In genomic region chr2:28515176-28515751, GRCh38 we compare ENCODE assay signal across 24 cellular contexts. TPM values are rescaled to one million over a fixed set of nuclear protein-coding genes. Genes with fewer than 3 reads are reported as not detected.
DNase-seq lines count a peak whose midpoint lies in the region; ATAC-seq and TF ChIP-seq lines count a peak whose summit lies in the region.
"Had no signal": no experiment of that assay in that cellular context is flagged by ENCODE, and none has a peak within 500 bp of the region (broad histone marks: within the 10 kb centered on the region; RNA-seq: fewer than 3 reads in every experiment).

No MANE protein-coding gene starts in this region.

- H2BK5ac ChIP-seq in neuronal stem cell (ENCODE audit: low read length) (no peak overlapping the region), trophoblast cell (ENCODE audit: low read depth, low read length, poor library complexity) (no peak overlapping the region)

- H4K12ac ChIP-seq in trophoblast cell (ENCODE audit: low read depth, low read length): no peak overlapping the region

- H3K79me2 ChIP-seq in hepatocyte (no peaks in the 10 kb centered on the region), trophoblast cell (ENCODE audit: control insufficient read depth, insufficient read depth, low read length, poor library complexity) (no peaks in the 10 kb centered on the region)

- no peaks in the 10 kb centered on the region for H3K36me3 ChIP-seq in esophagus muscularis mucosa
- H3K36me3 ChIP-seq in hepatocyte (replicated peaks; ENCODE audit: insufficient read depth, low read depth): no peaks in the 10 kb centered on the region
- no peaks in the 10 kb centered on the region for H3K36me3 ChIP-seq in neuronal stem cell (replicated peaks in 1 of 2; ENCODE audit: control insufficient read depth in 2 of 2, insufficient read depth in 2 of 2, low read length in 2 of 2)
- no peaks in the 10 kb centered on the region for H3K36me3 ChIP-seq in trophoblast cell (ENCODE audit: control insufficient read depth in 1 of 2, insufficient read depth in 2 of 2, low read length in 2 of 2)
- H3K36me3 ChIP-seq: BE2C, BLaER1 had no signal

- no peak overlapping the region for H2AK5ac ChIP-seq in neuronal stem cell (ENCODE audit: low read depth, low read length)
- H2AK5ac ChIP-seq in trophoblast cell (ENCODE audit: low read length): no peak overlapping the region

- no peak overlapping the region for H3K14ac ChIP-seq in neuronal stem cell (ENCODE audit: low read length)
- H3K14ac ChIP-seq in trophoblast cell (ENCODE audit: low read length): no peak overlapping the region

- H2BK120ac ChIP-seq in neuronal stem cell (ENCODE audit: low read depth, low read length): no peak overlapping the region
- H2BK120ac ChIP-seq in trophoblast cell (ENCODE audit: insufficient read depth, low read length, poor library complexity): no peak overlapping the region

- no peak for TF ChIP-seq POLR2A in esophagus muscularis mucosa (IDR thresholded peaks at IDR 0.05; ENCODE audit: low read depth)

- H3K9me3 ChIP-seq in esophagus muscularis mucosa (peaks cover 0 to 8% (median 4%) of the 10 kb centered on the region in 4 donors), hepatocyte (ENCODE audit: low read depth) (peaks cover 3% of the 10 kb centered on the region), neuronal stem cell (replicated peaks in 1 of 2; ENCODE audit: control insufficient read depth in 2 of 2, insufficient read depth in 1 of 2, low read depth in 1 of 2, low read length in 2 of 2) (peaks cover 3 to 7% of the 10 kb centered on the region in 2 donors), trophoblast cell (ENCODE audit: insufficient read depth, low read depth, low read length) (no peaks in the 10 kb centered on the region)
- H3K9me3 ChIP-seq: BE2C had no signal

- H3K27ac ChIP-seq in esophagus muscularis mucosa (replicated peaks in 1 of 4) (no peak overlapping the region), hepatocyte (peak overlapping the region; percentile 12), neuronal stem cell (replicated peaks; ENCODE audit: low read length) (no peak overlapping the region), trophoblast cell (ENCODE audit: low read depth, low read length) (no peak overlapping the region)
- H3K27ac ChIP-seq: BLaER1 had no signal

- ATAC-seq in HG03025 (IDR thresholded peaks at IDR 0.05; ENCODE audit: low FRiP score, unreplicated experiment) (no peak), HG03135 (IDR thresholded peaks at IDR 0.05; ENCODE audit: unreplicated experiment) (no peak)

- H3K9ac ChIP-seq in neuronal stem cell (ENCODE audit: low read depth, low read length, poor library complexity) (no peak overlapping the region), trophoblast cell (ENCODE audit: low read length) (no peak overlapping the region)
- H3K9ac ChIP-seq: BLaER1 had no signal

- no peak overlapping the region for H3K4me2 ChIP-seq in hepatocyte
- no peak overlapping the region for H3K4me2 ChIP-seq in neuronal stem cell (ENCODE audit: insufficient read depth, low read length, poor library complexity, severe bottlenecking)
- no peak overlapping the region for H3K4me2 ChIP-seq in trophoblast cell (ENCODE audit: low read length)
- H3K4me2 ChIP-seq: BLaER1 had no signal

- no peak for TF ChIP-seq EP300 in esophagus muscularis mucosa (IDR thresholded peaks at IDR 0.05)

- H3K27me3 ChIP-seq in esophagus muscularis mucosa (peaks cover 0 to 15% (median 0%) of the 10 kb centered on the region in 4 donors), hepatocyte (no peaks in the 10 kb centered on the region), neuronal stem cell (ENCODE audit: control insufficient read depth in 3 of 3, insufficient read depth in 3 of 3, low read depth in 1 of 3, low read length in 3 of 3) (peaks cover 0 to 10% (median 0%) of the 10 kb centered on the region in 3 experiments), trophoblast cell (ENCODE audit: insufficient read depth, low read length) (no peaks in the 10 kb centered on the region)
- H3K27me3 ChIP-seq: BE2C, BLaER1 had no signal

- H2AFZ ChIP-seq in hepatocyte (no peak overlapping the region), neuronal stem cell (ENCODE audit: low read length) (no peak overlapping the region), trophoblast cell (ENCODE audit: insufficient read depth, low read length, poor library complexity) (no peak overlapping the region)

- H3K18ac ChIP-seq in neuronal stem cell (ENCODE audit: low read length): peak overlapping the region; percentile 19
- H3K18ac ChIP-seq in trophoblast cell (ENCODE audit: low read length): no peak overlapping the region

- no peak overlapping the region for H2BK15ac ChIP-seq in neuronal stem cell (ENCODE audit: low read length)

- H3K79me1 ChIP-seq in neuronal stem cell (ENCODE audit: low read depth, low read length) (no peaks in the 10 kb centered on the region), trophoblast cell (ENCODE audit: low read length) (no peaks in the 10 kb centered on the region)

- peak overlapping the region; percentile 20 for H3K4ac ChIP-seq in neuronal stem cell (ENCODE audit: low read length)
- H3K4ac ChIP-seq in trophoblast cell (ENCODE audit: low read depth, low read length): no peak overlapping the region

- intact Hi-C loops in esophagus muscularis mucosa (cut with DNase I): no loop called here

- no peak overlapping the region for H2BK12ac ChIP-seq in neuronal stem cell (ENCODE audit: low read length)
- no peak overlapping the region for H2BK12ac ChIP-seq in trophoblast cell (ENCODE audit: low read length)

- TF ChIP-seq CTCF in esophagus muscularis mucosa (IDR thresholded peaks at IDR 0.05) (no peak), hepatocyte (IDR thresholded peaks at IDR 0.05; ENCODE audit: poor library complexity) (no peak)

- no peak overlapping the region for H3K4me3 ChIP-seq in esophagus muscularis mucosa
- H3K4me3 ChIP-seq in hepatocyte: no peak overlapping the region
- H3K4me3 ChIP-seq in neuronal stem cell (ENCODE audit: low read length in 2 of 2): no peak overlapping the region
- no peak overlapping the region for H3K4me3 ChIP-seq in trophoblast cell (ENCODE audit: low read depth, low read length)
- H3K4me3 ChIP-seq: BLaER1 had no signal

- WGBS in esophagus muscularis mucosa: 86% methylated on average over 5 of the region's 5 CpGs
- 80% methylated on average over 5 of the region's 5 CpGs for WGBS in hepatocyte (ENCODE audit: low lambda C conversion rate, missing lambda C conversion rate)
- no CpG with 5 or more reads among the region's 5 CpGs for WGBS in neuronal stem cell (ENCODE audit: extremely low coverage in 2 of 2, insufficient read length in 2 of 2, insufficient replicate concordance in 1 of 2), 2 donors
- WGBS in trophoblast cell (ENCODE audit: extremely low coverage, insufficient coverage, insufficient read length): no CpG with 5 or more reads among the region's 5 CpGs

- no peak overlapping the region for H4K8ac ChIP-seq in neuronal stem cell (ENCODE audit: low read depth, low read length)
- no peak overlapping the region for H4K8ac ChIP-seq in trophoblast cell (ENCODE audit: low read depth, low read length)

- no peaks in the 10 kb centered on the region for H3K4me1 ChIP-seq in esophagus muscularis mucosa
- H3K4me1 ChIP-seq in hepatocyte (ENCODE audit: insufficient read depth): peaks cover 18% of the 10 kb centered on the region
- no peaks in the 10 kb centered on the region for H3K4me1 ChIP-seq in neuronal stem cell (ENCODE audit: control insufficient read depth in 2 of 2, insufficient read depth in 1 of 2, low read depth in 1 of 2, low read length in 2 of 2)
- no peaks in the 10 kb centered on the region for H3K4me1 ChIP-seq in trophoblast cell (ENCODE audit: control insufficient read depth in 1 of 2, insufficient read depth in 2 of 2, low read length in 2 of 2)
- H3K4me1 ChIP-seq: BLaER1 had no signal

- no peaks in the 10 kb centered on the region for H4K20me1 ChIP-seq in hepatocyte (ENCODE audit: insufficient read depth, poor library complexity, severe bottlenecking)
- H4K20me1 ChIP-seq: BLaER1 had no signal

- peak; percentile 60 for DNase-seq in esophagus muscularis mucosa (ENCODE audit: extremely low spot score)
- no peak for DNase-seq in hepatocyte (ENCODE audit: low spot score)
- no peak for DNase-seq in neuronal stem cell (ENCODE audit: low spot score)
- DNase-seq in trophoblast cell: peak; percentile 4 to 54
- DNase-seq in G401 (ENCODE audit: low spot score): no peak
- no peak for DNase-seq in activated CD8-positive, alpha-beta memory T cell treated with anti-CD3 and anti-CD28 coated beads, Interleukin-2, amount 50 U/mL, for 4 hours
- DNase-seq: 8988T; ACHN; BE2C; C1 segment of cervical spinal cord; CD4-positive, alpha-beta memory T cell; CD4-positive, CD25-positive, alpha-beta regulatory T cell; CD8-positive, alpha-beta memory T cell; COR-L47; DMS 273 treated with DMSO at 0.1 percent for 48 hours; DMS153; DMS53; DMS79; DND-41; EL; GF-D8 had no signal

- no peak overlapping the region for H3K23ac ChIP-seq in neuronal stem cell (ENCODE audit: low read depth, low read length, poor library complexity)
- no peak overlapping the region for H3K23ac ChIP-seq in trophoblast cell (ENCODE audit: low read length)

- H3K9me2 ChIP-seq in hepatocyte (replicated peaks; ENCODE audit: insufficient read depth): no peaks in the 10 kb centered on the region

- in situ Hi-C loops in G401 (cut with HindIII; ENCODE audit: low sequenced_read_pairs): no loop called here

- no peak overlapping the region for H4K91ac ChIP-seq in neuronal stem cell (ENCODE audit: low read depth, low read length, poor library complexity)
- no peak overlapping the region for H4K91ac ChIP-seq in trophoblast cell (ENCODE audit: low read depth, low read length)

RNA-seq across cellular contexts. Expression of gene PLB1, which starts 19.4 kb away (rescaled TPM):
- total RNA-seq in esophagus muscularis mucosa (10 to 100 TPM in 1 of 4 donors, 1 to 10 TPM in 3; 2.5 to 11.1 (median 7.7) TPM), hepatocyte (19.2 and 21.7 TPM in 2 replicates)
- 19.7 and 20.5 TPM in 2 replicates for polyA plus RNA-seq in hepatocyte
- polyA plus RNA-seq in neuronal stem cell (2013, experiment 1 of 2): 0.08 TPM
- polyA plus RNA-seq in neuronal stem cell (2013, experiment 2 of 2): 0.07 TPM
- polyA plus RNA-seq in trophoblast cell (2013): 5.7 and 6.0 TPM in 2 replicates
- under 0.01 and 2.4 TPM in 2 replicates for total RNA-seq in G401 (2014; rRNA removed; shearing (Covaris generic))

Comparison
In these comparisons a context has a peak if more than half of its experiments do, and no peak if none do; other contexts are left out.
1. DNase-seq: peak in esophagus muscularis mucosa (single experiment) and trophoblast cell (2 of 2); none in hepatocyte (single experiment), neuronal stem cell (single experiment), G401 (single experiment) and activated CD8-positive, alpha-beta memory T cell treated with anti-CD3 and anti-CD28 coated beads, Interleukin-2, amount 50 U/mL, for 4 hours (single experiment).